In the genomic region with DNA sequence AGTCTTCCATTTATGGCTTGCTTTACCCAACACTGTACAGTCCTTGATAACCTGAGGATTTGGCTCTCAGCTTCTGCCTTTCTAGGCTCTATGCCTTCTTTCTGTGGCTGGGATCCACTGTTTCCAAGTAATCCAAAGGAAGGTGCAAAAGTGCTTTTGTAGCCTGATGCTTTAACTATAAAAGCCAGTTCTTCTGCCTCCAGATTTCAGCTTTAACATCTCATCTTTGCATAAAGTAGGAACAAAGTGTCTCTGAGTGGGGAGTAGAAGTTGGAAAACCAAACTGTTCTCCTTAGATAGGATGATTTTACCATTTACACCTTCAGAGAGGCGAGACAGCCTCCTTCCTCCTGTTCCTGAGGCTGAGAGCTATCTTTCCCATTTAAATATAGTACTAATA, we compare ENCODE assay signal across 35 cellular contexts.
"Had no signal": no experiment of that assay in that cellular context is flagged by ENCODE, and none has a peak within 500 bp of the region (broad histone marks: within the 10 kb centered on the region; RNA-seq: fewer than 3 reads in every experiment).

No MANE protein-coding gene starts in this region.

- H3K9me3 Mint-ChIP-seq: activated naive CD8-positive, alpha-beta T cell treated with anti-CD3 and anti-CD28 coated beads for 36 hours; activated T-helper 17 cell treated with anti-CD3 and anti-CD28 coated beads, Interleukin-2, amount 50 U/mL, for 72 hours had no signal

- H3K27ac ChIP-seq: body of pancreas, breast epithelium, Peyer's patch, SJSA1 had no signal

- ATAC-seq: activated CD8-positive, alpha-beta T cell treated with anti-CD3 and anti-CD28 coated beads for 36 hours; activated T-cell treated with anti-CD3 and anti-CD28 coated beads, Interleukin-2, amount 50 U/mL, for 72 hours; activated T-helper 17 cell treated with anti-CD3 and anti-CD28 coated beads, Interleukin-2, amount 50 U/mL, for 72 hours; body of pancreas; PC-3 had no signal

- H3K4me2 ChIP-seq: SK-N-SH had no signal

- H3K9me3 ChIP-seq: body of pancreas, breast epithelium, Peyer's patch, SJSA1, SK-N-SH had no signal

- H3K9ac ChIP-seq: SK-N-SH had no signal

- H3K4me1 ChIP-seq: body of pancreas, breast epithelium, Peyer's patch had no signal

- H3K4me3 Mint-ChIP-seq: activated CD4-positive, alpha-beta T cell treated with anti-CD3 and anti-CD28 coated beads, Interleukin-2, amount 10 ng/mL, durations not matched to agents 24 days and 14 days; activated CD8-positive, alpha-beta T cell treated with anti-CD3 and anti-CD28 coated beads for 36 hours; activated naive CD8-positive, alpha-beta T cell treated with anti-CD3 and anti-CD28 coated beads for 36 hours; activated T-cell treated with anti-CD3 and anti-CD28 coated beads, Interleukin-2, amount 50 U/mL, for 72 hours; activated T-helper 17 cell treated with anti-CD3 and anti-CD28 coated beads, Interleukin-2, amount 50 U/mL, for 72 hours; T-helper 1 cell treated with Interleukin-12 subunit alpha and Interleukin-12 subunit beta and Interleukin-4 antibody, amounts not matched to agents 30 μg/mL and 1 μg/mL, for 36 hours; T-helper 2 cell treated with Interferon-gamma antibody and Interleukin-4, amounts not matched to agents 5 μg/mL and 100 μg/mL, for 36 hours had no signal

- H3K27me3 ChIP-seq: body of pancreas, breast epithelium, Peyer's patch, SJSA1 had no signal

- H3K27ac Mint-ChIP-seq: activated CD4-positive, alpha-beta T cell treated with anti-CD3 and anti-CD28 coated beads, Interleukin-2, amount 10 ng/mL, durations not matched to agents 24 days and 14 days; activated CD8-positive, alpha-beta T cell treated with anti-CD3 and anti-CD28 coated beads for 36 hours; activated naive CD8-positive, alpha-beta T cell treated with anti-CD3 and anti-CD28 coated beads for 36 hours; activated T-cell treated with anti-CD3 and anti-CD28 coated beads, Interleukin-2, amount 50 U/mL, for 72 hours; T-helper 1 cell treated with Interleukin-12 subunit alpha and Interleukin-12 subunit beta and Interleukin-4 antibody, amounts not matched to agents 30 μg/mL and 1 μg/mL, for 36 hours; T-helper 2 cell treated with Interferon-gamma antibody and Interleukin-4, amounts not matched to agents 5 μg/mL and 100 μg/mL, for 36 hours had no signal

- DNase-seq: activated CD4-positive, alpha-beta T cell treated with anti-CD3 and anti-CD28 coated beads, Interleukin-2, amount 10 ng/mL, durations not matched to agents 24 days and 14 days; activated CD4-positive, alpha-beta T cell treated with anti-CD3 and anti-CD28 coated beads, Interleukin-2, amount 50 U/mL, for 4 hours; activated CD8-positive, alpha-beta T cell treated with anti-CD3 and anti-CD28 coated beads for 36 hours; activated effector memory CD4-positive, alpha-beta T cell treated with anti-CD3 and anti-CD28 coated beads, Interleukin-2, amount 50 U/mL, for 16 hours; activated naive CD4-positive, alpha-beta T cell; activated naive CD4-positive, alpha-beta T cell treated with anti-CD3 and anti-CD28 coated beads, Interleukin-2, amount 50 U/mL, for 16 hours; activated naive CD8-positive, alpha-beta T cell treated with anti-CD3 and anti-CD28 coated beads for 36 hours; activated T-cell treated with anti-CD3 and anti-CD28 coated beads, Interleukin-2, amount 50 U/mL, for 1 hour; activated T-cell treated with anti-CD3 and anti-CD28 coated beads, Interleukin-2, amount 50 U/mL, for 72 hours; amygdala; body of pancreas; cerebellar nuclear complex; Kasumi-1; KG1; MM.1S; MV-4-11; NCI-H1092 treated with DMSO at 0.1 percent for 48 hours; NCI-H146; NCI-H187; NCI-H2029 treated with DMSO at 0.1 percent for 48 hours; NCI-H2107; NCI-H2171; NCI-H510A treated with DMSO at 0.1 percent for 48 hours; NCI-H526 treated with DMSO at 0.1 percent for 48 hours; NK-92 treated with Interleukin-12 subunit alpha and Interleukin-12 subunit beta, amount 100 ng/mL, for 24 hours; PC-3; Peyer's patch; RPMI8226; SHP77 treated with DMSO at 0.1 percent for 48 hours; SK-N-SH had no signal
